8 cellular contexts compared by ENCODE assay signal in the genomic region with DNA sequence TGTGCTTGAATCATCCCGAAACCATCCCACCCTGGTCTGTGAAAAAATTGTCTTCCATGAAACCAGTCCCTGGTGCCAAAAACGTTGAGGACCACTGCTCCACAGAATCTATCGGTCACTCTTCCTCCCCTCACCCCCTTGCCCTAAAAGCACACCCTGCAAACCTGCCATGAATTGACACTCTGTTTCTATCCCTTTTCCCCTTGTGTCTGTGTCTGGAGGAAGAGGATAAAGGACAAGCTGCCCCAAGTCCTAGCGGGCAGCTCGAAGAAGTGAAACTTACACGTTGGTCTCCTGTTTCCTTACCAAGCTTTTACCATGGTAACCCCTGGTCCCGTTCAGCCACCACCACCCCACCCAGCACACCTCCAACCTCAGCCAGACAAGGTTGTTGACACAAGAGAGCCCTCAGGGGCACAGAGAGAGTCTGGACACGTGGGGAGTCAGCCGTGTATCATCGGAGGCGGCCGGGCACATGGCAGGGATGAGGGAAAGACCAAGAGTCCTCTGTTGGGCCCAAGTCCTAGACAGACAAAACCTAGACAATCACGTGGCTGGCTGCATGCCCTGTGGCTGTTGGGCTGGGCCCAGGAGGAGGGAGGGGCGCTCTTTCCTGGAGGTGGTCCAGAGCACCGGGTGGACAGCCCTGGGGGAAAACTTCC. TPM values are rescaled to one million over a fixed set of nuclear protein-coding genes. Genes with fewer than 3 reads are reported as not detected.
DNase-seq lines count a peak whose midpoint lies in the region; ATAC-seq and TF ChIP-seq lines count a peak whose summit lies in the region.

No MANE protein-coding gene starts in this region.

- peaks cover 3% of the 10 kb centered on the region for H3K9me3 Mint-ChIP-seq in mesothelial cell of epicardium

- peak overlapping the region; percentile 90 for H3K27ac Mint-ChIP-seq in mesothelial cell of epicardium

- H3K4me3 ChIP-seq in AG04450 (ENCODE audit: low read depth, low read length) (no peak overlapping the region), NB4 (ENCODE audit: low read depth, low read length) (no peak overlapping the region), H7 (ENCODE audit: insufficient read depth, low read depth, low read length) (no peak overlapping the region)

- H3K36me3 ChIP-seq in H7 (replicated peaks; ENCODE audit: control insufficient read depth, insufficient read depth, low read length) = no peaks in the 10 kb centered on the region; the same call in 1 of the 2 replicates

- H3K27me3 ChIP-seq in AG04450 (ENCODE audit: control insufficient read depth, insufficient read depth, low read length) (no peaks in the 10 kb centered on the region), H7 (ENCODE audit: control insufficient read depth, insufficient read depth, low read length) (no peaks in the 10 kb centered on the region)

- no peak overlapping the region for H3K4me3 Mint-ChIP-seq in mesothelial cell of epicardium

- H3K36me3 Mint-ChIP-seq in mesothelial cell of epicardium = peaks cover 3% of the 10 kb centered on the region

- no peak for TF ChIP-seq POLR2A in NB4 (IDR thresholded peaks at IDR 0.05; ENCODE audit: extremely low read depth, insufficient read length)

- no peaks in the 10 kb centered on the region for H3K27me3 Mint-ChIP-seq in mesothelial cell of epicardium (ENCODE audit: low read depth)

- ATAC-seq in GM19467 (IDR thresholded peaks at IDR 0.05; ENCODE audit: unreplicated experiment) = peak; percentile 53

- CTCF ChIA-PET in AG04450 (lab: Charles Lee) = interaction anchor here (0.7 to 2.1 kb wide), 6 partner anchors 11 to 67 kb away, joined by 3 to 12 read pairs (median 6); no protein-coding TSS in a partner anchor

- H3K9me3 ChIP-seq in AG04450 (ENCODE audit: control insufficient read depth, insufficient read depth, low read length) = peaks cover 8% of the 10 kb centered on the region

- POLR2A ChIA-PET in AG04450 (lab: Yijun Ruan, JAX) = interaction anchor here (0.6 to 2.4 kb wide), 12 partner anchors 9 to 393 kb away, joined by 3 to 23 read pairs (median 5); partner anchors contain the start of genes TRIM56 and VGF

- peaks cover 42% of the 10 kb centered on the region for H3K4me1 Mint-ChIP-seq in mesothelial cell of epicardium

- H3K27ac ChIP-seq in AG04450 (ENCODE audit: low read depth, low read length) = peak overlapping the region; percentile 89

- no peak for TF ChIP-seq CTCF in AG04450 (IDR thresholded peaks at IDR 0.05; ENCODE audit: low read depth, low read length)
- TF ChIP-seq CTCF in NB4 (IDR thresholded peaks at IDR 0.05; ENCODE audit: low read depth, low read length) = no peak
- no peak for TF ChIP-seq CTCF in mesothelial cell of epicardium (IDR thresholded peaks at IDR 0.05; ENCODE audit: unreplicated experiment)

- no peak for DNase-seq in AG04450 (ENCODE audit: low read depth, low spot score)
- peak; percentile 67 for DNase-seq in NB4 (ENCODE audit: low read depth)
- DNase-seq in dedifferentiated amniotic fluid mesenchymal stem cell (ENCODE audit: extremely low spot score) = peak; percentile 27
- DNase-seq in mesothelial cell of epicardium (ENCODE audit: low spot score in 2 of 2, unreplicated experiment in 2 of 2) = peak in 1 of 2 experiments; percentile 55
- DNase-seq in NCI-H2107 treated with DMSO at 0.1 percent for 48 hours (lab: John Stamatoyannopoulos, UW; ENCODE audit: unreplicated experiment) = no peak
- DNase-seq in NCI-H2081 treated with DMSO at 0.1 percent for 48 hours (lab: John Stamatoyannopoulos, UW) = no peak
- DNase-seq in H7 = no peak

RNA-seq across cellular contexts. Expression of gene SERPINE1, which starts 0.8 kb away (rescaled TPM):
- 356 and 417 TPM in 2 replicates for polyA plus RNA-seq in AG04450 (2011; rRNA removed)
- 363 and 484 TPM in 2 replicates for polyA minus RNA-seq in AG04450 (2011; rRNA and poly(A)+ RNA removed)
- total RNA-seq in mesothelial cell of epicardium = 11.4 to 15.1 TPM (median 14.2 TPM) in 3 replicates
- 3.4 and 3.6 TPM in 2 replicates for total RNA-seq in H7 (2014; rRNA removed; shearing (Covaris generic))

RNA-seq across cellular contexts. Expression of gene AP1S1, which starts 28.2 kb away (rescaled TPM):
- polyA plus RNA-seq in AG04450 (2011; rRNA removed) = 197 and 227 TPM in 2 replicates
- 93.2 and 93.4 TPM in 2 replicates for polyA minus RNA-seq in AG04450 (2011; rRNA and poly(A)+ RNA removed)
- 57.4 to 63.4 TPM (median 61.5 TPM) in 3 replicates for total RNA-seq in mesothelial cell of epicardium
- 114 and 137 TPM in 2 replicates for total RNA-seq in H7 (2014; rRNA removed; shearing (Covaris generic))

RNA-seq across cellular contexts. Expression of gene VGF, which starts 39.2 kb away (rescaled TPM):
- polyA plus RNA-seq in AG04450 (2011; rRNA removed) = 0.16 and 0.38 TPM in 2 replicates
- 0.13 and 0.28 TPM in 2 replicates for polyA minus RNA-seq in AG04450 (2011; rRNA and poly(A)+ RNA removed)
- total RNA-seq in mesothelial cell of epicardium = 0.35 to 0.38 TPM (median 0.36 TPM) in 3 replicates
- 12.0 and 22.5 TPM in 2 replicates for total RNA-seq in H7 (2014; rRNA removed; shearing (Covaris generic))

RNA-seq across cellular contexts. Expression of gene TRIM56, which starts 40.8 kb away (rescaled TPM):
- 4.0 and 5.3 TPM in 2 replicates for polyA plus RNA-seq in AG04450 (2011; rRNA removed)
- 9.3 and 12.8 TPM in 2 replicates for polyA minus RNA-seq in AG04450 (2011; rRNA and poly(A)+ RNA removed)
- total RNA-seq in mesothelial cell of epicardium = 33.6 to 40.1 TPM (median 39.6 TPM) in 3 replicates
- total RNA-seq in H7 (2014; rRNA removed; shearing (Covaris generic)) = 6.1 and 8.9 TPM in 2 replicates

RNA-seq across cellular contexts. Expression of gene NAT16, which starts 54.0 kb away (rescaled TPM):
- 0.02 and 0.05 TPM in 2 replicates for polyA plus RNA-seq in AG04450 (2011; rRNA removed)
- not detected in 2 replicates for polyA minus RNA-seq in AG04450 (2011; rRNA and poly(A)+ RNA removed)
- total RNA-seq in mesothelial cell of epicardium = not detected in 3 replicates
- 0.30 and 0.59 TPM in 2 replicates for total RNA-seq in H7 (2014; rRNA removed; shearing (Covaris generic))

Comparison
In these comparisons a context has a peak if more than half of its experiments do, and no peak if none do; other contexts are left out.
1. DNase-seq: peak in NB4 (single experiment) and dedifferentiated amniotic fluid mesenchymal stem cell (single experiment); none in AG04450 (single experiment), NCI-H2107 treated with DMSO at 0.1 percent for 48 hours (single experiment), NCI-H2081 treated with DMSO at 0.1 percent for 48 hours (single experiment) and H7 (single experiment).